Comparison of ENCODE assay signal across 8 cellular contexts in genomic region chr17:28842282-28843012, GRCh38. TPM values are rescaled to one million over a fixed set of nuclear protein-coding genes. Genes with fewer than 3 reads are reported as not detected.
DNase-seq lines count a peak whose midpoint lies in the region; ATAC-seq and TF ChIP-seq lines count a peak whose summit lies in the region.

Gene FAM222B, minus strand, starts transcription at chr17:28842790. Its CDS starts 76,123 bp downstream, at chr17:28766667.

- POLR2A ChIA-PET in PC-3 (lab: Charles Lee; ENCODE audit: unreplicated experiment), result interaction anchor here (0.5 kb wide), 1 partner anchor 19 kb away, joined by 11 read pairs; no protein-coding TSS in a partner anchor

- peak within 1 kb of the TSS; percentile 75 for H3K4me2 ChIP-seq in PC-3 (ENCODE audit: low read length)

- H3K4me1 ChIP-seq in PC-3 (ENCODE audit: insufficient read depth, low read length), result no peaks in the 10 kb centered on the region
- H3K4me1 ChIP-seq in mucosa of descending colon (ENCODE audit: low read depth), result peaks cover 17% of the 10 kb centered on the region

- DNase-seq in CMK (ENCODE audit: low read depth) (peak; percentile 85), HuH-7.5 (ENCODE audit: low spot score) (peak; percentile 98), PC-3 (peak; percentile 78), activated T-cell treated with anti-CD3 and anti-CD28 coated beads for 4 hours (peak; percentile 73), epithelial cell of proximal tubule (ENCODE audit: low read depth) (no peak), mucosa of descending colon (peak; percentile 77 to 90 (median 88))
- DNase-seq in stimulated activated CD8-positive, alpha-beta memory T cell treated with anti-CD3 and anti-CD28 coated beads, Interleukin-4, amount 100 ng/mL, for 1 hour (ENCODE audit: low read depth in 2 of 2, low spot score in 1 of 2), result peak; percentile 60 to 72

- H3K9ac ChIP-seq in PC-3 (ENCODE audit: low read length), result peak within 1 kb of the TSS; percentile 83

- H2AFZ ChIP-seq in PC-3 (ENCODE audit: low read length), result peak within 1 kb of the TSS; percentile 98

- no peaks in the 10 kb centered on the region for H3F3A ChIP-seq in PC-3 (ENCODE audit: low read length, unreplicated experiment)

- TF ChIP-seq CTCF in PC-3 (conservative IDR thresholded peaks at IDR 0.05; ENCODE audit: low read depth, low read length) (no peak), epithelial cell of proximal tubule (conservative IDR thresholded peaks at IDR 0.05; ENCODE audit: low read depth, low read length) (no peak), mucosa of descending colon (IDR thresholded peaks at IDR 0.05) (no peak)

- no peaks in the 10 kb centered on the region for H3K9me2 ChIP-seq in PC-3 (replicated peaks; ENCODE audit: low read length)

- CTCF ChIA-PET in PC-3 (lab: Charles Lee), result interaction anchor here (0.6 to 2.3 kb wide), 3 partner anchors 42 to 79 kb away, joined by 3 to 15 read pairs (median 3); no protein-coding TSS in a partner anchor

- intact Hi-C loops in PC-3 (cut with micrococcal nuclease), result loop anchor here (5.0 to 10.0 kb wide), 2 partner anchors 35 to 62 kb away; partner anchors contain the start of gene DHRS13
- intact Hi-C loops in mucosa of descending colon (cut with DNase I, micrococcal nuclease), result no loop called here

- ATAC-seq in GM21390 (IDR thresholded peaks at IDR 0.05; ENCODE audit: unreplicated experiment), result peak; percentile 91
- peak; percentile 98 for ATAC-seq in PC-3
- ATAC-seq in mucosa of descending colon, result peak; percentile 97

- H3K36me3 ChIP-seq in PC-3 (ENCODE audit: low read depth, low read length) (no peaks in the 10 kb centered on the region), mucosa of descending colon (ENCODE audit: low read depth) (no peaks in the 10 kb centered on the region)

- 0 out of 2 replicates have a peak within 1 kb of the TSS, but pooled peaks have one; percentile 20 for H3K27ac ChIP-seq in PC-3 (ENCODE audit: low read length)

- no peaks in the 10 kb centered on the region for H3K27me3 ChIP-seq in PC-3 (ENCODE audit: low read length)

- H4K20me1 ChIP-seq in PC-3 (ENCODE audit: low read length), result no peaks in the 10 kb centered on the region

- no TSS peak for BruUV-seq in PC-3 (replicated peaks; lab: Mats Ljungman, UMichigan)

- H3K79me2 ChIP-seq in PC-3 (ENCODE audit: low read length), result peaks cover 50% of the 10 kb centered on the region

- H3K9me3 ChIP-seq in PC-3 (ENCODE audit: low read length) (no peaks in the 10 kb centered on the region), mucosa of descending colon (no peaks in the 10 kb centered on the region)

- H3K4me3 ChIP-seq in PC-3 (ENCODE audit: low read length) (peak within 1 kb of the TSS; percentile 87), epithelial cell of proximal tubule (ENCODE audit: low read depth, low read length) (peak within 1 kb of the TSS; percentile 91), mucosa of descending colon (peak within 1 kb of the TSS; percentile 49)

RNA-seq across cellular contexts. Expression of gene FAM222B, which starts in this region (rescaled TPM):
- total RNA-seq in PC-3 (2014; rRNA removed) (4.8 and 6.5 TPM in 2 replicates), epithelial cell of proximal tubule (11.9 and 14.2 TPM in 2 replicates), mucosa of descending colon (10 to 100 TPM; 25.3 to 40.0 (median 30.0) TPM)
